Comparison of ENCODE assay signal across 29 cellular contexts in genomic region chr2:83376731-83377130, GRCh38.
"Had no signal": no experiment of that assay in that cellular context is flagged by ENCODE, and none has a peak within 500 bp of the region (broad histone marks: within the 10 kb centered on the region; RNA-seq: fewer than 3 reads in every experiment).

No MANE protein-coding gene starts in this region.

- H3K4me3 ChIP-seq: colonic mucosa, coronary artery, dorsolateral prefrontal cortex, esophagus muscularis mucosa, esophagus squamous epithelium, gastrocnemius medialis, gastroesophageal sphincter, heart left ventricle, heart right ventricle had no signal

- H3K27ac Mint-ChIP-seq: dendritic cell treated with granulocyte-macrophage colony-stimulating factor and Interleukin-4, amounts not matched to agents 40 ng/mL and 50 ng/mL, for 4 days; effector memory CD8-positive, alpha-beta T cell; endodermal cell had no signal

- ATAC-seq: effector memory CD8-positive, alpha-beta T cell; esophagus mucosa; foreskin keratinocyte; gastrocnemius medialis; gastroesophageal sphincter; heart left ventricle; heart right ventricle had no signal

- H3K4me1 Mint-ChIP-seq: endodermal cell had no signal

- DNase-seq: colonic mucosa; cortex of kidney; dermis blood vessel endothelial cell; dorsolateral prefrontal cortex; effector CD4-positive, alpha-beta T cell; effector CD8-positive, alpha-beta T cell; effector memory CD4-positive, alpha-beta T cell; effector memory CD8-positive, alpha-beta T cell; endodermal cell; erythroblast; esophagus squamous epithelium; foreskin fibroblast; foreskin keratinocyte; foreskin melanocyte; gastrocnemius medialis; glutamatergic neuron; head of caudate nucleus; heart left ventricle; heart right ventricle had no signal

- H3K9me3 ChIP-seq: colonic mucosa, gastrocnemius medialis, gastroesophageal sphincter had no signal

- H3K4me1 ChIP-seq: colonic mucosa, esophagus muscularis mucosa, esophagus squamous epithelium, foreskin keratinocyte, gastrocnemius medialis, gastroesophageal sphincter, heart left ventricle, heart right ventricle had no signal

- H3K4me3 Mint-ChIP-seq: dendritic cell treated with granulocyte-macrophage colony-stimulating factor and Interleukin-4, amounts not matched to agents 40 ng/mL and 50 ng/mL, for 4 days; effector memory CD8-positive, alpha-beta T cell; endodermal cell had no signal

- H3K27me3 ChIP-seq: colonic mucosa, dorsolateral prefrontal cortex, esophagus muscularis mucosa, esophagus squamous epithelium, foreskin keratinocyte, gastrocnemius medialis, gastroesophageal sphincter, heart left ventricle, heart right ventricle had no signal

- H3K27ac ChIP-seq: colonic mucosa, coronary artery, dorsolateral prefrontal cortex, epithelial cell of prostate, esophagus muscularis mucosa, esophagus squamous epithelium, foreskin keratinocyte, gastrocnemius medialis, gastroesophageal sphincter, heart left ventricle, heart right ventricle had no signal

- H3K36me3 ChIP-seq: colonic mucosa, esophagus muscularis mucosa, esophagus squamous epithelium, gastrocnemius medialis, gastroesophageal sphincter, heart left ventricle, heart right ventricle had no signal

- H3K27me3 Mint-ChIP-seq: dendritic cell treated with granulocyte-macrophage colony-stimulating factor and Interleukin-4, amounts not matched to agents 40 ng/mL and 50 ng/mL, for 4 days; effector memory CD8-positive, alpha-beta T cell had no signal

- FAIRE-seq: colon, endometrium, endothelial cell of umbilical vein, frontal cortex had no signal
